Comparison of ENCODE assay signal across 11 cellular contexts in the genomic region with DNA sequence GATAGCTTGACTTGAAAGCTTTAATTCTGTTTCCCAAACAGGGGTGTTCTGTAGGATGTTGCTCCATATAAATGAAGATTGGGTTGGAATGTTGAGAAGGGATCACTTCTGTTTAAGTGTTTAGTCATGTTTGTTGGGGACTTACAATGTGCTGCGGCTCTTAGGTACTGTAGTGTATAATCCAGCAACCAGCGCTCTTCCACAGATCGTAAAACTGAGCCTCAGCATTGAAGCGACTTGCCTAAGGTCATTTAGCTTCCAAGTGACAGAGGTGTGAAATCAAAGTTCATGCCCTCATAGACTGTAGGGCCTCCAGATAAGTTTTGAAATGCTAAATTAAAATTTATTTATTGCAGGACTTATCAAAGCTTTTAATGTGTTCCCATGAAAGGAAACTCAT. TPM values are rescaled to one million over a fixed set of nuclear protein-coding genes. Genes with fewer than 3 reads are reported as not detected.
DNase-seq lines count a peak whose midpoint lies in the region; ATAC-seq and TF ChIP-seq lines count a peak whose summit lies in the region.
"Had no signal": no experiment of that assay in that cellular context is flagged by ENCODE, and none has a peak within 500 bp of the region (broad histone marks: within the 10 kb centered on the region; RNA-seq: fewer than 3 reads in every experiment).

No MANE protein-coding gene starts in this region.

- H3K36me3 ChIP-seq in DOHH2 (ENCODE audit: control insufficient read depth, low read length) (peaks cover 4% of the 10 kb centered on the region; the same call in 1 of the 2 replicates), Loucy (ENCODE audit: insufficient read depth, low read length) (no peaks in the 10 kb centered on the region)
- H3K36me3 ChIP-seq: stomach had no signal

- H3K27ac Mint-ChIP-seq in effector memory CD8-positive, alpha-beta T cell: no peak overlapping the region
- H3K27ac Mint-ChIP-seq in osteocyte (ENCODE audit: unreplicated experiment): peak overlapping the region; percentile 91

- no peaks in the 10 kb centered on the region for H3K9me2 ChIP-seq in DOHH2 (replicated peaks; ENCODE audit: control insufficient read depth, low read length)
- H3K9me2 ChIP-seq in Loucy (replicated peaks; ENCODE audit: low read depth, low read length): no peaks in the 10 kb centered on the region

- peaks cover 14 to 23% of the 10 kb centered on the region in 2 donors for H3K27me3 Mint-ChIP-seq in effector memory CD8-positive, alpha-beta T cell
- peaks cover under 1% of the 10 kb centered on the region for H3K27me3 Mint-ChIP-seq in osteocyte (ENCODE audit: unreplicated experiment)

- H4K20me1 ChIP-seq in DOHH2 (ENCODE audit: control insufficient read depth, insufficient read depth, low read depth, low read length) (peaks cover 26% of the 10 kb centered on the region), Loucy (ENCODE audit: insufficient read depth, low read length, poor library complexity, severe bottlenecking) (peaks cover 51% of the 10 kb centered on the region)

- H3K9me3 Mint-ChIP-seq in effector memory CD8-positive, alpha-beta T cell: no peaks in the 10 kb centered on the region
- no peaks in the 10 kb centered on the region for H3K9me3 Mint-ChIP-seq in osteocyte (ENCODE audit: unreplicated experiment)

- H3K9ac ChIP-seq in Loucy (ENCODE audit: low read depth, low read length, poor library complexity, severe bottlenecking): peak overlapping the region; percentile 85

- H3K27ac ChIP-seq in DOHH2 (ENCODE audit: low read depth, low read length): no peak overlapping the region

- TF ChIP-seq CTCF in DOHH2 (IDR thresholded peaks at IDR 0.05; ENCODE audit: low read depth, low read length, poor library complexity, severe bottlenecking) (no peak), Loucy (conservative IDR thresholded peaks at IDR 0.05; ENCODE audit: low read length) (no peak), osteocyte (IDR thresholded peaks at IDR 0.05) (no peak)

- peaks cover 3% of the 10 kb centered on the region for H3K27me3 ChIP-seq in DOHH2 (ENCODE audit: control insufficient read depth, low read length)
- H3K27me3 ChIP-seq in Loucy (ENCODE audit: insufficient read depth, low read length, poor library complexity, severe bottlenecking): no peaks in the 10 kb centered on the region

- ATAC-seq in effector memory CD8-positive, alpha-beta T cell (replicated peaks): no peak
- no peak for ATAC-seq in HG03460 (IDR thresholded peaks at IDR 0.05; ENCODE audit: unreplicated experiment)
- ATAC-seq in GM21717 (IDR thresholded peaks at IDR 0.05; ENCODE audit: unreplicated experiment): no peak

- H3F3A ChIP-seq in DOHH2 (ENCODE audit: control insufficient read depth, insufficient read depth) (peaks cover 4% of the 10 kb centered on the region; the same call in 1 of the 2 replicates), Loucy (ENCODE audit: low read depth) (no peaks in the 10 kb centered on the region)

- peaks cover 10% of the 10 kb centered on the region for H3K36me3 Mint-ChIP-seq in effector memory CD8-positive, alpha-beta T cell (ENCODE audit: insufficient read depth)
- H3K36me3 Mint-ChIP-seq in osteocyte (ENCODE audit: unreplicated experiment): no peaks in the 10 kb centered on the region

- no peaks in the 10 kb centered on the region for H3K9me3 ChIP-seq in DOHH2 (ENCODE audit: control insufficient read depth, insufficient read depth, low read length)
- H3K9me3 ChIP-seq in Loucy (ENCODE audit: insufficient read depth, low read depth, low read length): no peaks in the 10 kb centered on the region
- H3K9me3 ChIP-seq: stomach had no signal

- H3K4me2 ChIP-seq in DOHH2 (ENCODE audit: low read length) (peak overlapping the region; percentile 89), Loucy (ENCODE audit: low read depth, low read length, poor library complexity, severe bottlenecking) (peak overlapping the region; percentile 92)

- H3K4me3 ChIP-seq in DOHH2 (ENCODE audit: low read length) (peak overlapping the region; percentile 94), Loucy (ENCODE audit: low read length, poor library complexity, severe bottlenecking) (peak overlapping the region; percentile 89)

- H3K79me2 ChIP-seq in DOHH2 (ENCODE audit: control insufficient read depth, low read length) (peaks cover 66% of the 10 kb centered on the region), Loucy (ENCODE audit: insufficient read depth, low read length) (peaks cover 59% of the 10 kb centered on the region)

- peak overlapping the region; percentile 81 to 91 for H3K4me3 Mint-ChIP-seq in effector memory CD8-positive, alpha-beta T cell
- H3K4me3 Mint-ChIP-seq in osteocyte (ENCODE audit: unreplicated experiment): peak overlapping the region; percentile 90

- peaks cover 44 to 55% of the 10 kb centered on the region in 2 donors for H3K4me1 Mint-ChIP-seq in effector memory CD8-positive, alpha-beta T cell (ENCODE audit: low read depth in 2 of 2)
- peaks cover 46% of the 10 kb centered on the region for H3K4me1 Mint-ChIP-seq in osteocyte (ENCODE audit: unreplicated experiment)

- DNase-seq in effector memory CD8-positive, alpha-beta T cell: no peak
- DNase-seq in osteocyte (ENCODE audit: extremely low spot score, unreplicated experiment): no peak
- no peak for DNase-seq in NCI-H2196 (lab: John Stamatoyannopoulos, UW; ENCODE audit: unreplicated experiment)
- DNase-seq: activated CD8-positive, alpha-beta memory T cell treated with anti-CD3 and anti-CD28 coated beads, Interleukin-2, amount 50 U/mL, for 48 hours; stomach had no signal

- H3K4me1 ChIP-seq in DOHH2 (ENCODE audit: control insufficient read depth, low read length) (peaks cover 42% of the 10 kb centered on the region), Loucy (ENCODE audit: insufficient read depth, low read length, poor library complexity, severe bottlenecking) (peaks cover 47% of the 10 kb centered on the region)

- H2AFZ ChIP-seq in Loucy (ENCODE audit: low read length): no peak overlapping the region

RNA-seq across cellular contexts. Expression of gene MKRN2, which starts 1.8 kb away (rescaled TPM):
- 31.2 and 32.4 TPM in 2 replicates for total RNA-seq in osteocyte

RNA-seq across cellular contexts. Expression of gene MKRN2OS, which starts 13.4 kb away (rescaled TPM):
- total RNA-seq in osteocyte: not detected in 2 replicates
- total RNA-seq: HT1080, RPMI7951 had no signal
